In the genomic region with DNA sequence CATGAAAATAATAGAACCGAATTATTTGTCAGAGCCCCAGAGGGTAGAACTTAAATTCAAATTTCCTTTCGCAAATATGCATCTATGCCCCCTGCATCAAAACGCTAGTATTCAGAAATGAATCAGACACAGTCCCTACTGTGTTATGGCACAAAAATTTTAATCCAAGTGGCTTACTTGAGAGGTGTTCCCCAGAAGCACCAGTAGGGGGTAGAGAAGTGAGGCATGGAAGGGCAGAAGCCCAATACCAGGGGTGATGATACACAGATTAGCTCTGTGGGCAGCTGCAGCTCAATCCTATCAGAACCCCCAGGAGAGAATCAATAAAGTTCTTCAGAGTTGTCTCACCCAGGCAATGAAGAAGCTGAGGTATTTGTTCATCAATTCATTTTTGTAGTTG, we compare ENCODE assay signal across 15 cellular contexts.
DNase-seq lines count a peak whose midpoint lies in the region; ATAC-seq and TF ChIP-seq lines count a peak whose summit lies in the region.
"Had no signal": no experiment of that assay in that cellular context is flagged by ENCODE, and none has a peak within 500 bp of the region (broad histone marks: within the 10 kb centered on the region; RNA-seq: fewer than 3 reads in every experiment).

No MANE protein-coding gene starts in this region.

- no peak overlapping the region for H3K27ac Mint-ChIP-seq in GM23338
- no peak overlapping the region for H3K27ac Mint-ChIP-seq in activated T-helper 2 cell treated with anti-CD3 and anti-CD28 coated beads, Interferon-gamma antibody, Interleukin-2, Interleukin-4, amounts not matched to agents 10 μg/mL and 5 μg/mL and 100 μg/mL, durations not matched to agents 14 hours and 24 hours and 36 hours
- H3K27ac Mint-ChIP-seq in activated naive CD4-positive, alpha-beta T cell treated with anti-CD3 and anti-CD28 coated beads, Interleukin-2, amount 50 U/mL, for 72 hours: no peak overlapping the region
- H3K27ac Mint-ChIP-seq: activated naive CD8-positive, alpha-beta T cell; CD4-positive, alpha-beta memory T cell; T-helper 17 cell had no signal

- no peak overlapping the region for H3K27ac ChIP-seq in C4-2B
- H3K27ac ChIP-seq in GM23338 (ENCODE audit: low read depth): no peak overlapping the region
- H3K27ac ChIP-seq in Panc1 (ENCODE audit: low read length): no peak overlapping the region

- intact Hi-C loops in Panc1 (cut with micrococcal nuclease; ENCODE audit: unreplicated experiment): no loop called here
- intact Hi-C loops in activated T-helper 2 cell treated with anti-CD3 and anti-CD28 coated beads, Interferon-gamma antibody, Interleukin-2, Interleukin-4, amounts not matched to agents 10 μg/mL and 5 μg/mL and 100 μg/mL, durations not matched to agents 14 hours and 24 hours and 36 hours (cut with micrococcal nuclease): no loop called here

- in situ Hi-C loops in Panc1 (cut with HindIII; ENCODE audit: low pct_unique_long_range_greater_than_20kb, low sequenced_read_pairs): no loop called here

- no peaks in the 10 kb centered on the region; the same call in 1 of the 2 replicates for H3K9me2 ChIP-seq in GM23338 (ENCODE audit: insufficient read depth)

- no peaks in the 10 kb centered on the region for H3K36me3 Mint-ChIP-seq in GM23338 (ENCODE audit: low read depth)
- H3K36me3 Mint-ChIP-seq in activated T-helper 2 cell treated with anti-CD3 and anti-CD28 coated beads, Interferon-gamma antibody, Interleukin-2, Interleukin-4, amounts not matched to agents 10 μg/mL and 5 μg/mL and 100 μg/mL, durations not matched to agents 14 hours and 24 hours and 36 hours (ENCODE audit: low read depth): no peaks in the 10 kb centered on the region
- H3K36me3 Mint-ChIP-seq in activated naive CD4-positive, alpha-beta T cell treated with anti-CD3 and anti-CD28 coated beads, Interleukin-2, amount 50 U/mL, for 72 hours: no peaks in the 10 kb centered on the region
- H3K36me3 Mint-ChIP-seq: activated naive CD8-positive, alpha-beta T cell; CD4-positive, alpha-beta memory T cell had no signal

- ATAC-seq in GM23338 (peak; percentile 83), Panc1 (no peak)
- ATAC-seq in activated naive CD4-positive, alpha-beta T cell treated with anti-CD3 and anti-CD28 coated beads, Interleukin-2, amount 50 U/mL, for 72 hours: no peak
- ATAC-seq: T-helper 17 cell had no signal

- H3F3A ChIP-seq in GM23338 (replicated peaks; ENCODE audit: low read depth): no peaks in the 10 kb centered on the region

- DNase-seq in GM23338 (ENCODE audit: low spot score): peak; percentile 73
- no peak for DNase-seq in Panc1 (ENCODE audit: low read depth, low spot score)
- peak; percentile 9 for DNase-seq in iPS DF 19.7 (ENCODE audit: low read depth, low spot score)
- no peak for DNase-seq in activated T-helper 2 cell treated with anti-CD3 and anti-CD28 coated beads, Interferon-gamma antibody, Interleukin-2, Interleukin-4, amounts not matched to agents 10 μg/mL and 5 μg/mL and 100 μg/mL, durations not matched to agents 14 hours and 24 hours and 36 hours (ENCODE audit: low spot score)
- DNase-seq in activated naive CD4-positive, alpha-beta T cell treated with anti-CD3 and anti-CD28 coated beads, Interleukin-2, amount 50 U/mL, for 72 hours (ENCODE audit: low spot score in 2 of 2): no peak
- DNase-seq in activated CD4-positive, CD25-positive, alpha-beta regulatory T cell (lab: John Stamatoyannopoulos, UW): no peak
- no peak for DNase-seq in cerebellar nuclear complex (lab: John Stamatoyannopoulos, UW)
- DNase-seq: activated CD8-positive, alpha-beta memory T cell treated with anti-CD3 and anti-CD28 coated beads for 24 hours; CD4-positive, alpha-beta memory T cell; NCI-H1092; NK-92 treated with Interleukin-12 subunit alpha and Interleukin-12 subunit beta, amount 100 ng/mL, for 24 hours; T-helper 17 cell had no signal

- no peak overlapping the region for H3K4me3 Mint-ChIP-seq in GM23338
- H3K4me3 Mint-ChIP-seq in activated T-helper 2 cell treated with anti-CD3 and anti-CD28 coated beads, Interferon-gamma antibody, Interleukin-2, Interleukin-4, amounts not matched to agents 10 μg/mL and 5 μg/mL and 100 μg/mL, durations not matched to agents 14 hours and 24 hours and 36 hours (ENCODE audit: low read depth): no peak overlapping the region
- H3K4me3 Mint-ChIP-seq: activated naive CD8-positive, alpha-beta T cell; CD4-positive, alpha-beta memory T cell; T-helper 17 cell had no signal

- no peak overlapping the region for H2AFZ ChIP-seq in GM23338

- no TSS peak for BruUV-seq in Panc1 (replicated peaks; lab: Mats Ljungman, UMichigan)

- no peaks in the 10 kb centered on the region for H3K27me3 Mint-ChIP-seq in GM23338 (ENCODE audit: insufficient read depth, low read depth, poor library complexity)
- no peaks in the 10 kb centered on the region for H3K27me3 Mint-ChIP-seq in activated T-helper 2 cell treated with anti-CD3 and anti-CD28 coated beads, Interferon-gamma antibody, Interleukin-2, Interleukin-4, amounts not matched to agents 10 μg/mL and 5 μg/mL and 100 μg/mL, durations not matched to agents 14 hours and 24 hours and 36 hours (ENCODE audit: low read depth)
- H3K27me3 Mint-ChIP-seq: T-helper 17 cell had no signal

- no peaks in the 10 kb centered on the region for H3K9me3 Mint-ChIP-seq in GM23338
- H3K9me3 Mint-ChIP-seq in activated T-helper 2 cell treated with anti-CD3 and anti-CD28 coated beads, Interferon-gamma antibody, Interleukin-2, Interleukin-4, amounts not matched to agents 10 μg/mL and 5 μg/mL and 100 μg/mL, durations not matched to agents 14 hours and 24 hours and 36 hours: no peaks in the 10 kb centered on the region
- no peaks in the 10 kb centered on the region for H3K9me3 Mint-ChIP-seq in activated naive CD4-positive, alpha-beta T cell treated with anti-CD3 and anti-CD28 coated beads, Interleukin-2, amount 50 U/mL, for 72 hours

- peaks cover 6% of the 10 kb centered on the region for H3K4me1 Mint-ChIP-seq in GM23338
- H3K4me1 Mint-ChIP-seq in activated T-helper 2 cell treated with anti-CD3 and anti-CD28 coated beads, Interferon-gamma antibody, Interleukin-2, Interleukin-4, amounts not matched to agents 10 μg/mL and 5 μg/mL and 100 μg/mL, durations not matched to agents 14 hours and 24 hours and 36 hours (ENCODE audit: low read depth): no peaks in the 10 kb centered on the region
- H3K4me1 Mint-ChIP-seq: CD4-positive, alpha-beta memory T cell; T-helper 17 cell had no signal

- CTCF ChIA-PET in Panc1 (lab: Charles Lee): interaction anchor here (0.6 kb wide), 1 partner anchor 1446 kb away, joined by 3 read pairs; no protein-coding TSS in a partner anchor

- H3K4me2 ChIP-seq in GM23338: no peak overlapping the region

- H3K4me1 ChIP-seq in GM23338 (ENCODE audit: insufficient read depth) (no peaks in the 10 kb centered on the region), Panc1 (ENCODE audit: control insufficient read depth, insufficient read depth, low read length) (no peaks in the 10 kb centered on the region)

- H3K4me3 ChIP-seq in GM23338 (no peak overlapping the region), Panc1 (ENCODE audit: low read depth in 2 of 2, low read length in 2 of 2) (no peak overlapping the region)
- H3K4me3 ChIP-seq: lung had no signal

- H4K20me1 ChIP-seq in GM23338 (replicated peaks; ENCODE audit: insufficient read depth): no peaks in the 10 kb centered on the region

- H3K79me2 ChIP-seq in GM23338 (replicated peaks; ENCODE audit: insufficient read depth): no peaks in the 10 kb centered on the region

- POLR2A ChIA-PET in Panc1 (lab: Charles Lee): no interaction called here

- H3K36me3 ChIP-seq in GM23338 (ENCODE audit: insufficient read depth): no peaks in the 10 kb centered on the region
- H3K36me3 ChIP-seq in Panc1 (ENCODE audit: control insufficient read depth, insufficient read depth, low read length): no peaks in the 10 kb centered on the region

- no peaks in the 10 kb centered on the region for H3K27me3 ChIP-seq in GM23338 (ENCODE audit: insufficient read depth)
- 0 out of 2 replicates have a peak, but pooled peaks cover 2% of the 10 kb centered on the region for H3K27me3 ChIP-seq in Panc1 (ENCODE audit: control insufficient read depth, insufficient read depth, low read length)

- peak; percentile 36 for TF ChIP-seq CTCF in C4-2B (conservative IDR thresholded peaks at IDR 0.05)
- TF ChIP-seq CTCF in GM23338 (conservative IDR thresholded peaks at IDR 0.05; ENCODE audit: low read depth in 2 of 2): peak; percentile 67 to 68
- TF ChIP-seq CTCF in Panc1 (IDR thresholded peaks at IDR 0.05): peak; percentile 19; the same call in 1 of the 2 replicates

- H3K9me3 ChIP-seq in Panc1 (ENCODE audit: control insufficient read depth, insufficient read depth, low read depth, low read length): no peaks in the 10 kb centered on the region

TF ChIP-seq in GM23338, 12 proteins besides CTCF, POLR2A, EP300 and RAD21 (continues in another document):
- TF ChIP-seq EZH2 (IDR thresholded peaks at IDR 0.05; ENCODE audit: low read depth, unreplicated experiment): no peak
- TF ChIP-seq CREB1 (CRISPR knock-in tag; IDR thresholded peaks at IDR 0.05; ENCODE audit: low read depth): no peak
- no peak for TF ChIP-seq POLR2AphosphoS5 (IDR thresholded peaks at IDR 0.05; ENCODE audit: low read depth)
- TF ChIP-seq ZNF331 (CRISPR knock-in tag; IDR thresholded peaks at IDR 0.05; ENCODE audit: low read depth): no peak
- TF ChIP-seq JUNB (IDR thresholded peaks at IDR 0.05; ENCODE audit: unreplicated experiment): no peak
- TF ChIP-seq, protein P1, sequence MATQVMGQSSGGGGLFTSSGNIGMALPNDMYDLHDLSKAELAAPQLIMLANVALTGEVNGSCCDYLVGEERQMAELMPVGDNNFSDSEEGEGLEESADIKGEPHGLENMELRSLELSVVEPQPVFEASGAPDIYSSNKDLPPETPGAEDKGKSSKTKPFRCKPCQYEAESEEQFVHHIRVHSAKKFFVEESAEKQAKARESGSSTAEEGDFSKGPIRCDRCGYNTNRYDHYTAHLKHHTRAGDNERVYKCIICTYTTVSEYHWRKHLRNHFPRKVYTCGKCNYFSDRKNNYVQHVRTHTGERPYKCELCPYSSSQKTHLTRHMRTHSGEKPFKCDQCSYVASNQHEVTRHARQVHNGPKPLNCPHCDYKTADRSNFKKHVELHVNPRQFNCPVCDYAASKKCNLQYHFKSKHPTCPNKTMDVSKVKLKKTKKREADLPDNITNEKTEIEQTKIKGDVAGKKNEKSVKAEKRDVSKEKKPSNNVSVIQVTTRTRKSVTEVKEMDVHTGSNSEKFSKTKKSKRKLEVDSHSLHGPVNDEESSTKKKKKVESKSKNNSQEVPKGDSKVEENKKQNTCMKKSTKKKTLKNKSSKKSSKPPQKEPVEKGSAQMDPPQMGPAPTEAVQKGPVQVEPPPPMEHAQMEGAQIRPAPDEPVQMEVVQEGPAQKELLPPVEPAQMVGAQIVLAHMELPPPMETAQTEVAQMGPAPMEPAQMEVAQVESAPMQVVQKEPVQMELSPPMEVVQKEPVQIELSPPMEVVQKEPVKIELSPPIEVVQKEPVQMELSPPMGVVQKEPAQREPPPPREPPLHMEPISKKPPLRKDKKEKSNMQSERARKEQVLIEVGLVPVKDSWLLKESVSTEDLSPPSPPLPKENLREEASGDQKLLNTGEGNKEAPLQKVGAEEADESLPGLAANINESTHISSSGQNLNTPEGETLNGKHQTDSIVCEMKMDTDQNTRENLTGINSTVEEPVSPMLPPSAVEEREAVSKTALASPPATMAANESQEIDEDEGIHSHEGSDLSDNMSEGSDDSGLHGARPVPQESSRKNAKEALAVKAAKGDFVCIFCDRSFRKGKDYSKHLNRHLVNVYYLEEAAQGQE (IDR thresholded peaks at IDR 0.05; ENCODE audit: unreplicated experiment): no peak

Comparison
In these comparisons a context has a peak if more than half of its experiments do, and no peak if none do; other contexts are left out.
1. DNase-seq: peak in GM23338 (single experiment) and iPS DF 19.7 (single experiment); none in Panc1 (single experiment), activated T-helper 2 cell treated with anti-CD3 and anti-CD28 coated beads, Interferon-gamma antibody, Interleukin-2, Interleukin-4, amounts not matched to agents 10 μg/mL and 5 μg/mL and 100 μg/mL, durations not matched to agents 14 hours and 24 hours and 36 hours (single experiment), activated naive CD4-positive, alpha-beta T cell treated with anti-CD3 and anti-CD28 coated beads, Interleukin-2, amount 50 U/mL, for 72 hours (0 of 2), activated CD4-positive, CD25-positive, alpha-beta regulatory T cell (0 of 4) and cerebellar nuclear complex (0 of 2).
2. Peak in every context shown above with its lines, with median percentiles within 50 percentile points of each other: CTCF ChIP-seq.